In the genomic region with DNA sequence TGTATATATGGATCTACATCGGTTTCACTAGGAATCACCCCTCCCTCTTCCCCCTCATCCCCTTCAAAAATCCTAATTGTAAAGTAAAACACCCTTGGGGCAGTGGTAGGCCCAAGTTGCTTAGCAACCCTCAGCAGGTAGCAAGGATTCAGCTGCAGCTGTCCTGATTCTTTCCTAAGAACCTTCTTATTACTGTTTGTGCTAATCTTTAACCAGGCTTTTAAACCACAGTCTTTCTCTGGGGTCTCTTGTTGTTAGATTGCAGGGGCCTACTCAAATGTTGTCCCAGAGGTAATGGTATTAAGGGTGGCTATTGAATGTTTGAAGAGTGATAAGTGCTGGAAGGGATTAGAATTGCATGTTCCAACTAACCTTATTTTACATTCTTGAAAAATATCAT, we compare ENCODE assay signal across 13 cellular contexts. TPM values are rescaled to one million over a fixed set of nuclear protein-coding genes. Genes with fewer than 3 reads are reported as not detected.
DNase-seq lines count a peak whose midpoint lies in the region; ATAC-seq and TF ChIP-seq lines count a peak whose summit lies in the region.
"Had no signal": no experiment of that assay in that cellular context is flagged by ENCODE, and none has a peak within 500 bp of the region (broad histone marks: within the 10 kb centered on the region; RNA-seq: fewer than 3 reads in every experiment).

No MANE protein-coding gene starts in this region.

- H3K36me3 ChIP-seq in WERI-Rb-1 = no peaks in the 10 kb centered on the region
- no peaks in the 10 kb centered on the region for H3K36me3 ChIP-seq in mesodermal cell (ENCODE audit: control insufficient read depth, insufficient read depth, low read length)
- H3K36me3 ChIP-seq in tibial nerve = no peaks in the 10 kb centered on the region
- H3K36me3 ChIP-seq: BLaER1 treated with 17β-estradiol and CSF1 and Interleukin-3, amounts not matched to agents 10 nM and 100 nM had no signal

- TF ChIP-seq CTCF in WERI-Rb-1 (IDR thresholded peaks at IDR 0.05; ENCODE audit: low read depth, low read length) = no peak
- no peak for TF ChIP-seq CTCF in tibial nerve (IDR thresholded peaks at IDR 0.05)

- H3K4me1 ChIP-seq in mesodermal cell (ENCODE audit: control insufficient read depth, insufficient read depth, low read length, poor library complexity, severe bottlenecking) (peaks cover 15% of the 10 kb centered on the region), tibial nerve (peaks cover 0 to 28% (median 0%) of the 10 kb centered on the region in 4 donors), right cardiac atrium (ENCODE audit: control insufficient read depth, insufficient read depth, low read length) (no peaks in the 10 kb centered on the region)

- intact Hi-C loops in right cardiac atrium (cut with DNase I) = no loop called here

- no peak for TF ChIP-seq EP300 in tibial nerve (IDR thresholded peaks at IDR 0.05)

- no peak overlapping the region for H3K27ac ChIP-seq in WERI-Rb-1
- peak overlapping the region; percentile 55 for H3K27ac ChIP-seq in mesodermal cell (ENCODE audit: low read depth, low read length, severe bottlenecking)
- H3K27ac ChIP-seq in tibial nerve = no peak overlapping the region
- no peak overlapping the region for H3K27ac ChIP-seq in right cardiac atrium (ENCODE audit: low read length)
- H3K27ac ChIP-seq: BLaER1 treated with 17β-estradiol and CSF1 and Interleukin-3, amounts not matched to agents 10 nM and 100 nM had no signal

- no peak for ATAC-seq in HG03097 (IDR thresholded peaks at IDR 0.05; ENCODE audit: low FRiP score, unreplicated experiment)
- no peak for ATAC-seq in right cardiac atrium
- ATAC-seq: GM12878 had no signal

- DNase-seq in DMS153 (lab: John Stamatoyannopoulos, UW) (peak; percentile 20), NCI-H187 treated with DMSO at 0.1 percent for 48 hours (lab: John Stamatoyannopoulos, UW) (peak; percentile 60), WERI-Rb-1 (peak; percentile 56), tibial nerve (ENCODE audit: low spot score in 2 of 2) (no peak), right cardiac atrium (no peak)
- DNase-seq in activated CD8-positive, alpha-beta memory T cell treated with anti-CD3 and anti-CD28 coated beads for 24 hours = no peak
- DNase-seq: activated T-cell treated with anti-CD3 and anti-CD28 coated beads for 4 hours had no signal

- no peaks in the 10 kb centered on the region for H3K27me3 ChIP-seq in WERI-Rb-1 (ENCODE audit: insufficient read depth, low read depth, severe bottlenecking)
- H3K27me3 ChIP-seq in tibial nerve = no peaks in the 10 kb centered on the region
- H3K27me3 ChIP-seq in right cardiac atrium (ENCODE audit: control insufficient read depth, insufficient read depth) = no peaks in the 10 kb centered on the region
- H3K27me3 ChIP-seq: BLaER1 treated with 17β-estradiol and CSF1 and Interleukin-3, amounts not matched to agents 10 nM and 100 nM had no signal

- H3K9me3 ChIP-seq in WERI-Rb-1 (ENCODE audit: severe bottlenecking) = no peaks in the 10 kb centered on the region
- no peaks in the 10 kb centered on the region for H3K9me3 ChIP-seq in mesodermal cell (ENCODE audit: control insufficient read depth, low read length)
- no peaks in the 10 kb centered on the region for H3K9me3 ChIP-seq in tibial nerve
- H3K9me3 ChIP-seq in right cardiac atrium (ENCODE audit: control insufficient read depth, low read length) = no peaks in the 10 kb centered on the region

- no peak for TF ChIP-seq POLR2A in tibial nerve (IDR thresholded peaks at IDR 0.05)

- no CpG with 5 or more reads among the region's 1 CpG for WGBS in mesodermal cell (ENCODE audit: insufficient coverage in 2 of 2), 2 experiments
- 50% methylated on average over 1 of the region's 1 CpG for WGBS in tibial nerve, 2 donors
- WGBS in right cardiac atrium = 57% methylated on average over 1 of the region's 1 CpG

- H3K4me3 ChIP-seq in WERI-Rb-1 (ENCODE audit: low read depth, low read length) (no peak overlapping the region), mesodermal cell (ENCODE audit: extremely low read depth, insufficient read depth, low read length, poor library complexity, severe bottlenecking) (no peak overlapping the region), tibial nerve (no peak overlapping the region), right cardiac atrium (ENCODE audit: low read length) (no peak overlapping the region)
- H3K4me3 ChIP-seq: BLaER1 treated with 17β-estradiol and CSF1 and Interleukin-3, amounts not matched to agents 10 nM and 100 nM; GM12878 had no signal

RNA-seq across cellular contexts. Expression of a gene that starts 46.4 kb away (rescaled TPM):
- not detected for polyA plus RNA-seq in mesodermal cell (2013, experiment 1 of 2)
- not detected for polyA plus RNA-seq in mesodermal cell (2013, experiment 2 of 2)
- total RNA-seq in tibial nerve (not detected), right cardiac atrium (not detected)
- not detected for polyA plus RNA-seq in right cardiac atrium
- total RNA-seq: cardiac septum had no signal
- polyA plus RNA-seq: IgD-negative memory B cell had no signal

Comparison
In these comparisons a context has a peak if more than half of its experiments do, and no peak if none do; other contexts are left out.
1. DNase-seq: peak in DMS153 (single experiment), NCI-H187 treated with DMSO at 0.1 percent for 48 hours (single experiment) and WERI-Rb-1 (single experiment); none in activated CD8-positive, alpha-beta memory T cell treated with anti-CD3 and anti-CD28 coated beads for 24 hours (single experiment), tibial nerve (0 of 2) and right cardiac atrium (0 of 3).